Comparison of ENCODE assay signal across 8 cellular contexts in the genomic region with DNA sequence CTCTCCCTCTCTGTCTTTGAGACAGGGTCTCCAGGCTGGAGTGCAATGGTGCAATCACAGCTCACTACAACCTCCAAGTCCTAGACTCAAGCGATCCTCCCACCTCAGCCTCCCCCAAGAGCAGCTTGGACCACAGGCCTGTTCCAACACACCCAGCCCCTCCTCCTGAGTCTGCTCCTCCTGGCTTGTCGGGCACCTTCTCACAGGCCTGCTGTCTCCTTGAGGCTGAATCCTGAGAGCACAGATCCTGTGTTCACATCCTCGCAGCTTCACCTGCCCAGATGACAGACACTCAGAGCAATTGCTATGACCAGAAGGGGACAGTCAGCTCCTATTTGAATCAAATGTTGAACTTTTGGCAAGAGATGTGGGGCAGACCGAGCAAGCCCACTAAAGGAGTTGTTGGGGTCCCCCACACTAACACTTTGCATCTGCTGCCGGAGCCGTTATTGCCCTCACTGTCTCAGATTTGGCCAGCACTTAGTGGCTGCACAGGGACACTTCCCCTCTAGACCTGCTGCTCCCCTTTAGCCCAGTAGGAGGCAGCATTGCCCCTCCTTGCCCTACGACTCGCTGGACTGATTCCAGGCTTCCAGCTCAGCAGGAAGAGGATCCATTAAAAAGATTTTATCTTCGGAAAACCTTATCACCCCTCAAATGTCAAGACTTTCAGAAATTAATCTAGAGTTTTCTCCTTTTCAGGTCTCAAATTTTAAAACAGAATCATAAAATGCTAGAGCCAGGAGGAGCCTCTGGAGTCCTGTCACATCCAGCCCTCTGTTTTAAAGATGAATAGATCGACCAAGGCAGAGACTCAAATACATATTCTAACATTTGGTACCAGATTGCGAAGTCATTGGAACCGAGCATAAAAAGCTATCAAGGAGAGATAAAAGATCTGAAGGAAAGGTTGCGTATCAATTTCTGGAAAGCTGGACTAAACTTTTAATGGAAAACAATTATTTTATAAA.
DNase-seq lines count a peak whose midpoint lies in the region; ATAC-seq lines count a peak whose summit lies in the region.

No MANE protein-coding gene starts in this region.

- DNase-seq in NOMO-1 (lab: John Stamatoyannopoulos, UW; ENCODE audit: unreplicated experiment in 2 of 2): peak; percentile 6 to 20
- no peak for DNase-seq in NOMO-1 treated with dmso at 0.1 percent for 144 hours (lab: John Stamatoyannopoulos, UW; ENCODE audit: unreplicated experiment)
- DNase-seq in NCI-H345 treated with DMSO at 0.1 percent for 48 hours (lab: John Stamatoyannopoulos, UW; ENCODE audit: unreplicated experiment): peak; percentile 4
- peak; percentile 42 to 53 for DNase-seq in activated CD4-positive, alpha-beta T cell treated with anti-CD3 and anti-CD28 coated beads, Interleukin-2, amount 50 U/mL, for 4 hours
- peak; percentile 10 for DNase-seq in effector CD8-positive, alpha-beta T cell (lab: John Stamatoyannopoulos, UW)
- DNase-seq in lung microvascular endothelial cell (ENCODE audit: low read depth in 2 of 2): peak; percentile 72 to 76
- DNase-seq in stimulated activated CD8-positive, alpha-beta memory T cell treated with anti-CD3 and anti-CD28 coated beads, Interleukin-2, amount 100 ng/mL, for 1 hour (ENCODE audit: low read depth in 2 of 2): peak; percentile 4 to 26

- peak; percentile 78 for ATAC-seq in HG02981 (IDR thresholded peaks at IDR 0.05; ENCODE audit: unreplicated experiment)
